In the genomic region with DNA sequence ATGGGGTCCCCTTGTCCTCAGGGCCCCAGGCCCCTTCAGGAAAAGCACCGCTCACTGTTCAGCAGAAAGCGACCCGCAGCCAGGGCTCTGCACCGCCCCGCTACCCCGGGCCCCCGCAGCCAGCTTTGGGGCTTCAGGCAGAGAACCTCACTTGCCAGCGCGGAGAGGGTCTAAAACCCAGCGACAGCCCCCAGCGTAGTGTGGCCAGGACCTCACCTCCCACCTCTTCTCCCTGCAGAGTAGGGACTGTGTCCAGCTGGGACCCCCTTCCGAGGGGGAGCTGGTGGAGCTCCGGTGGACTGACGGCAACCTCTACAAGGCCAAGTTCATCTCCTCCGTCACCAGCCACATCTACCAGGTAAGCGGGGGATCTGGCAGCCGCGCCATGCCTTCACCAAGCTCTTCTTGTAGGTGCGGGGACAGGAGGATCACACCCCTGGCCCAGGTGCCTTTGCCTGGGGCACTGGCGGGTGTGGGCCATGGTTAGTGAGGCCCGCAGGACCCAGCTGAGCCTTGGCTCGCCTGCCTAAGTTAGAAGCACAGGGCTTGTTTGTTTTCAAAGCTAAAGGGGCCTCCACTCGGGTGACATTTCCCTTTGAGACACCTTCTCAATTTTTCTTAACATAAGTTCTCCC, we compare ENCODE assay signal across 17 cellular contexts.
"Had no signal": no experiment of that assay in that cellular context is flagged by ENCODE, and none has a peak within 500 bp of the region (broad histone marks: within the 10 kb centered on the region; RNA-seq: fewer than 3 reads in every experiment).

No MANE protein-coding gene starts in this region.

- DNase-seq: activated CD4-positive, alpha-beta T cell treated with anti-CD3 and anti-CD28 coated beads, Interleukin-2, amount 10 ng/mL, durations not matched to agents 24 days and 14 days; activated CD4-positive, CD25-positive, alpha-beta regulatory T cell; activated CD8-positive, alpha-beta memory T cell treated with anti-CD3 and anti-CD28 coated beads for 24 hours; activated CD8-positive, alpha-beta memory T cell treated with anti-CD3 and anti-CD28 coated beads, Interleukin-2, amount 50 U/mL, for 48 hours; activated gamma-delta T cell; cerebellar nuclear complex; effector CD4-positive, alpha-beta T cell; left ventricle myocardium inferior; stimulated activated CD4-positive, alpha-beta T cell treated with anti-CD3 and anti-CD28 coated beads, Interleukin-2, amount 100 ng/mL, for 48 hours; stimulated activated naive CD8-positive, alpha-beta T cell treated with anti-CD3 and anti-CD28 coated beads, Interleukin-15, amount 100 ng/mL, for 72 hours; T1000 had no signal

- H3K9me3 ChIP-seq: breast epithelium, left ventricle myocardium inferior, suprapubic skin, vagina had no signal

- H3K4me3 ChIP-seq: breast epithelium, left ventricle myocardium inferior, suprapubic skin, vagina had no signal

- ATAC-seq: stimulated activated naive CD8-positive, alpha-beta T cell treated with anti-CD3 and anti-CD28 coated beads, Interleukin-15, amount 100 ng/mL, for 72 hours had no signal

- H3K4me3 Mint-ChIP-seq: activated CD4-positive, alpha-beta T cell treated with anti-CD3 and anti-CD28 coated beads, Interleukin-2, amount 10 ng/mL, durations not matched to agents 24 days and 14 days; activated naive CD4-positive, alpha-beta T cell treated with anti-CD3 and anti-CD28 coated beads, Interleukin-2, amount 50 U/mL, for 24 hours; memory B cell; stimulated activated naive CD8-positive, alpha-beta T cell treated with anti-CD3 and anti-CD28 coated beads, Interleukin-15, amount 100 ng/mL, for 72 hours had no signal

- H3K27ac Mint-ChIP-seq: activated CD4-positive, alpha-beta T cell treated with anti-CD3 and anti-CD28 coated beads, Interleukin-2, amount 10 ng/mL, durations not matched to agents 24 days and 14 days; activated naive CD4-positive, alpha-beta T cell treated with anti-CD3 and anti-CD28 coated beads, Interleukin-2, amount 50 U/mL, for 24 hours; memory B cell had no signal

- H3K27me3 ChIP-seq: breast epithelium, suprapubic skin, vagina had no signal

- H3K9me3 Mint-ChIP-seq: activated CD4-positive, alpha-beta T cell treated with anti-CD3 and anti-CD28 coated beads, Interleukin-2, amount 10 ng/mL, durations not matched to agents 24 days and 14 days; activated naive CD4-positive, alpha-beta T cell treated with anti-CD3 and anti-CD28 coated beads, Interleukin-2, amount 50 U/mL, for 24 hours; memory B cell; stimulated activated naive CD8-positive, alpha-beta T cell treated with anti-CD3 and anti-CD28 coated beads, Interleukin-15, amount 100 ng/mL, for 72 hours had no signal

- H3K4me1 ChIP-seq: breast epithelium, parathyroid adenoma, vagina had no signal

- H3K36me3 ChIP-seq: breast epithelium had no signal

- H3K27ac ChIP-seq: breast epithelium, left ventricle myocardium inferior, parathyroid adenoma, suprapubic skin, vagina had no signal

- H3K27me3 Mint-ChIP-seq: activated CD4-positive, alpha-beta T cell treated with anti-CD3 and anti-CD28 coated beads, Interleukin-2, amount 10 ng/mL, durations not matched to agents 24 days and 14 days; activated naive CD4-positive, alpha-beta T cell treated with anti-CD3 and anti-CD28 coated beads, Interleukin-2, amount 50 U/mL, for 24 hours; memory B cell; stimulated activated naive CD8-positive, alpha-beta T cell treated with anti-CD3 and anti-CD28 coated beads, Interleukin-15, amount 100 ng/mL, for 72 hours had no signal
